Comparison of ENCODE assay signal across 8 cellular contexts in the genomic region with DNA sequence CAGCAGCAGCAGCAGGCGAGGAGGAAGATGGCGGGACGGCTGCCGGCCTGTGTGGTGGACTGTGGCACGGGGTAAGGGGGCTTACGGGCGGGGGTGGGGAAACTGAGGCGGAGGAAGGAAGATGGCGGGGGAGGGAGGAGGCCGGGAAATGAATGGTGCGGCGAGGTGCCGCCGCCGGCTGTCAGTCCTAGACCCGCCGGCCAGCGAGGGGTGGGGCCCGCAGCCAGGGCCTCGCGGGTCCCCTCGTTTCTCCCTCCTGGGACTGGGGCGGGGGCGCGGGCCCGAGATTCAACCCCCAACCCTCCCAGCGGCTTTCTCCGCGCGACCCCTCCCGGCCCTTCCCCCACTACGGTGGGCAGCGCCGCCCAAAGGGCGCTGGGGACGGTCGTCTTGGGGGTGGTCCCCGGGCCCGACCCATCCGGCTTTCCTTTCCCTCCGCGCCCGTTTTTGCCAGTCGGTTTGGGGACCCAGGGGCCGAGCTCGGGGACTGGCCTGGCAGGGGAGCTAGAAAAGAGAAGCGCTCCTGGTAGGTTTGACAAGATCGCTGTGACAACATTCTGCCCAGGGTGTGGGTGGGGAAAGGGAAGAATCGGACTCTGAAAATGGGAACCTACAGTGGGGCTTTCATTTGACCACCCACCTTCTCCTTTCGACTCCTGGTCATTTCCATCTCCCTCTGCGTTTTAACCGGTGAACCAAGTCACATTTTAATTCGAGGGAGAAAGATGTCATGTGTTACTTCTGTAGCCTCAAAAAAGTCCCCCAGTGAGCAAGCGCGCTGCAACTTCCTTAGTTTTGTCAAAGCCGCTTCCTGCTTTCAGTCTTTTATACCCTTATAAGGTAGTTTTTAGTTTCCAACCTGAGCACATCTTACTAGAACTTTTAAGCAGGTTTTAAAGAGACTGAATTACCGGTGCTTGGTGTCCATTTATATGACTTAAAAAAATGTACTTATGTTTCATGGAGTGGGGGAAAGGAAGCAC. TPM values are rescaled to one million over a fixed set of nuclear protein-coding genes. Genes with fewer than 3 reads are reported as not detected.
A peak's percentile ranks its signal among the peaks of the same experiment; 100 is the strongest.
DNase-seq lines count a peak whose midpoint lies in the region; ATAC-seq, FAIRE-seq and TF ChIP-seq lines count a peak whose summit lies in the region.

No MANE protein-coding gene starts in this region.

- peaks cover 5% of the 10 kb centered on the region for H3K9me1 ChIP-seq in endothelial cell of umbilical vein (replicated peaks; ENCODE audit: control insufficient read depth, extremely low read depth, insufficient read depth, low read length)

- intact Hi-C loops in endothelial cell of umbilical vein (cut with micrococcal nuclease) (loop anchor here (5.0 kb wide), 1 partner anchor 77 kb away; no protein-coding TSS in a partner anchor), mucosa of descending colon (cut with DNase I, micrococcal nuclease) (loop anchor here in 1 of 2 donors (10.0 kb wide), 1 partner anchor 64 kb away; no protein-coding TSS in a partner anchor)

- H3K9me3 ChIP-seq in endothelial cell of umbilical vein (replicated peaks; ENCODE audit: control insufficient read depth, insufficient read depth, low read length) (no peaks in the 10 kb centered on the region), mucosa of descending colon (no peaks in the 10 kb centered on the region)

- peak overlapping the region; percentile 90 for H3K27ac ChIP-seq in 22Rv1
- H3K27ac ChIP-seq in endothelial cell of umbilical vein (ENCODE audit: insufficient read depth, low read depth, low read length): peak overlapping the region; percentile 83

- ATAC-seq in GM18502 (IDR thresholded peaks at IDR 0.05; ENCODE audit: poor library complexity, unreplicated experiment) (peak; percentile 36), HG03039 (IDR thresholded peaks at IDR 0.05; ENCODE audit: unreplicated experiment) (peak; percentile 23), mucosa of descending colon (peak; percentile 44)

- DNase-seq in NOMO-1 (lab: John Stamatoyannopoulos, UW; ENCODE audit: unreplicated experiment in 2 of 2) (peak; percentile 73 to 91), endothelial cell of umbilical vein (ENCODE audit: low read depth, low spot score) (peak; percentile 78), mucosa of descending colon (peak; percentile 76 to 81 (median 81))
- DNase-seq in activated CD8-positive, alpha-beta memory T cell treated with anti-CD3 and anti-CD28 coated beads, Interleukin-2, amount 50 U/mL, for 24 hours (ENCODE audit: extremely low read depth): peak; percentile 59
- DNase-seq in stimulated activated CD8-positive, alpha-beta memory T cell treated with anti-CD3 and anti-CD28 coated beads, Interleukin-4, amount 100 ng/mL, for 24 hours (ENCODE audit: low read depth): peak; percentile 59

- H3K36me3 ChIP-seq in endothelial cell of umbilical vein (ENCODE audit: control insufficient read depth in 2 of 2, extremely low read depth in 1 of 2, insufficient read depth in 2 of 2, low read length in 2 of 2) (peaks cover 0 to 1% of the 10 kb centered on the region in 2 experiments), mucosa of descending colon (ENCODE audit: low read depth) (no peaks in the 10 kb centered on the region)

- H4K20me1 ChIP-seq in endothelial cell of umbilical vein (replicated peaks; ENCODE audit: control insufficient read depth, extremely low read depth, insufficient read depth, low read length): peaks cover 13% of the 10 kb centered on the region

- H3K79me2 ChIP-seq in endothelial cell of umbilical vein (ENCODE audit: control insufficient read depth, insufficient read depth, low read length): peaks cover 71% of the 10 kb centered on the region

- peak overlapping the region; percentile 99 for H3K4me2 ChIP-seq in endothelial cell of umbilical vein (ENCODE audit: insufficient read depth, low read length)

- peak; percentile 34 for TF ChIP-seq POLR2A in endothelial cell of umbilical vein (IDR thresholded peaks at IDR 0.05; ENCODE audit: low read depth, low read length)

- dilution Hi-C loops in endothelial cell of umbilical vein (cut with MboI; ENCODE audit: extremely low pct_ligation_motif_present, low sequenced_read_pairs): no loop called here

- TSS peak; percentile 71 for BruUV-seq in endothelial cell of umbilical vein (replicated peaks; lab: Mats Ljungman, UMichigan)

- peak overlapping the region; percentile 94 for H3K9ac ChIP-seq in endothelial cell of umbilical vein (replicated peaks; ENCODE audit: extremely low read depth, insufficient read depth, low read length)

- H3K4me1 ChIP-seq in endothelial cell of umbilical vein (ENCODE audit: control insufficient read depth, extremely low read depth, insufficient read depth, low read length) (peaks cover 55% of the 10 kb centered on the region), mucosa of descending colon (ENCODE audit: low read depth) (peaks cover 52% of the 10 kb centered on the region)

- H3K27me3 ChIP-seq in endothelial cell of umbilical vein (ENCODE audit: control insufficient read depth in 2 of 2, insufficient read depth in 2 of 2, low read length in 2 of 2): no peaks in the 10 kb centered on the region

- H3K4me3 ChIP-seq in endothelial cell of umbilical vein (replicated peaks in 1 of 3; ENCODE audit: insufficient read depth in 1 of 3, low read depth in 1 of 3, low read length in 3 of 3): peak overlapping the region; percentile 99 to 100 (median 99)
- H3K4me3 ChIP-seq in mucosa of descending colon: peak overlapping the region; percentile 86

- TF ChIP-seq CTCF in 22Rv1 (IDR thresholded peaks at IDR 0.05) (no peak), endothelial cell of umbilical vein (IDR thresholded peaks at IDR 0.05; ENCODE audit: extremely low read depth in 1 of 2, insufficient read depth in 1 of 2, low read depth in 1 of 2, low read length in 2 of 2) (peak in 1 of 2 donors; percentile 6), mucosa of descending colon (IDR thresholded peaks at IDR 0.05) (no peak)

- peak; percentile 91 for FAIRE-seq in endothelial cell of umbilical vein (lab: Jason Lieb, UNC)

- CTCF ChIA-PET in endothelial cell of umbilical vein (lab: Charles Lee): no interaction called here

- peak overlapping the region; percentile 82 for H2AFZ ChIP-seq in endothelial cell of umbilical vein (ENCODE audit: low read depth, low read length)

- POLR2A ChIA-PET in endothelial cell of umbilical vein (lab: Charles Lee): interaction anchor here (0.6 to 2.6 kb wide), 3 partner anchors 8 to 136 kb away, joined by 3 to 11 read pairs (median 9); a partner anchor contains a TSS

TF ChIP-seq in endothelial cell of umbilical vein, 7 proteins besides CTCF, POLR2A, EP300 and RAD21:
- TF ChIP-seq POLR2AphosphoS5 (IDR thresholded peaks at IDR 0.05; ENCODE audit: insufficient read depth, low read depth, low read length) (peak; percentile 57), JUN (IDR thresholded peaks at IDR 0.05; ENCODE audit: borderline replicate concordance, insufficient read depth, insufficient read length, low read depth) (no peak)

RNA-seq across cellular contexts. Expression of a gene that starts 0.7 kb away (rescaled TPM):
- total RNA-seq in endothelial cell of umbilical vein (374 and 401 TPM in 2 replicates), mucosa of descending colon (100 to 1,000 TPM; 217 to 242 (median 227) TPM)
- polyA plus RNA-seq in endothelial cell of umbilical vein: 83.3 and 120 TPM in 2 replicates
- 157 and 172 TPM in 2 replicates for polyA plus RNA-seq in endothelial cell of umbilical vein (2011; cell fraction: cytosol; rRNA removed)
- 95.8 and 148 TPM in 2 replicates for polyA plus RNA-seq in endothelial cell of umbilical vein (2011; cell fraction: nucleus; rRNA removed)
- polyA plus RNA-seq in endothelial cell of umbilical vein (2012): 272 and 311 TPM in 2 replicates
- polyA minus RNA-seq in endothelial cell of umbilical vein: 465 and 521 TPM in 2 replicates
- 99.4 TPM for polyA minus RNA-seq in endothelial cell of umbilical vein (2011; cell fraction: cytosol; rRNA and poly(A)+ RNA removed)
- polyA minus RNA-seq in endothelial cell of umbilical vein (2011; cell fraction: nucleus; rRNA and poly(A)+ RNA removed): 241 and 335 TPM in 2 replicates

Comparison
In these comparisons a context has a peak if more than half of its experiments do, and no peak if none do; other contexts are left out.
1. Peak in every context shown above with its lines: DNase-seq, ATAC-seq, H3K4me3 ChIP-seq and H3K27ac ChIP-seq.